ENCODE assay signal across 18 cellular contexts in the genomic region with DNA sequence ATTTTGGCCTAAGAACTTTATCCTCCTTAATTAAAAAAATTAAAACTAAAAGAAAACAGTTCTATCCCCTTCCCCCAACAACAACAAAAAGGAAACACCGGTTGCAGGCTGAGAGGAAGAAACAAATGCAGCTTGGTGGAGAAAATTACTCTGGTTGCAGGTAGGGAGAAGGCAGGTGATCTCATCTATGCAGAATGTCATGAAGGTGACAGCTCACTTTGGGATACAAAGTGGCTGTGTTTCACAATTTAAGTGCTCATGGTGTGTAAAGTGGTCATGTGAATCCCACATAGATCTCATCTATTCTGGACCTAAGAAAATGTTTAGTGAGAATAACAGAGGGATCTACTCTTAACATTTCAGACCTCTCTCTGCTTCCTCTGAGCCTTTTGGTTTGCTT.
"Had no signal": no experiment of that assay in that cellular context is flagged by ENCODE, and none has a peak within 500 bp of the region (broad histone marks: within the 10 kb centered on the region; RNA-seq: fewer than 3 reads in every experiment).

No MANE protein-coding gene starts in this region.

- H3K9me3 ChIP-seq: heart left ventricle, suprapubic skin, upper lobe of left lung had no signal

- ATAC-seq: heart left ventricle; right cardiac atrium; stimulated activated naive CD8-positive, alpha-beta T cell treated with anti-CD3 and anti-CD28 coated beads, Interleukin-15, Interleukin-2, amounts not matched to agents 100 U/mL and 50 U/mL, for 24 hours had no signal

- FAIRE-seq: frontal cortex had no signal

- H3K36me3 ChIP-seq: brain microvascular endothelial cell, heart left ventricle, suprapubic skin, upper lobe of left lung had no signal

- H3K27me3 Mint-ChIP-seq: progenitor cell of endocrine pancreas had no signal

- H3K27me3 ChIP-seq: brain microvascular endothelial cell, heart left ventricle, suprapubic skin, upper lobe of left lung had no signal

- H3K4me3 ChIP-seq: heart left ventricle, suprapubic skin, upper lobe of left lung had no signal

- H3K27ac Mint-ChIP-seq: progenitor cell of endocrine pancreas had no signal

- H3K4me1 ChIP-seq: heart left ventricle, suprapubic skin, upper lobe of left lung had no signal

- DNase-seq: activated CD4-positive, CD25-positive, alpha-beta regulatory T cell treated with anti-CD3 and anti-CD28 coated beads, Interleukin-2, amount 50 U/mL, for 72 hours; activated naive CD4-positive, alpha-beta T cell treated with Interleukin-2 at 50 U/mL for 16 hours; activated T-cell treated with anti-CD3 and anti-CD28 coated beads for 4 hours; anterior cingulate cortex; brain microvascular endothelial cell; cortex of kidney; effector CD4-positive, alpha-beta T cell; heart left ventricle; kidney glomerular epithelial cell; midbrain; right cardiac atrium; stimulated activated naive CD8-positive, alpha-beta T cell treated with anti-CD3 and anti-CD28 coated beads, Interleukin-15, Interleukin-2, amounts not matched to agents 100 U/mL and 50 U/mL, for 24 hours; T-helper 1 cell; T1000; upper lobe of left lung had no signal

- H3K27ac ChIP-seq: brain microvascular endothelial cell, heart left ventricle, suprapubic skin, upper lobe of left lung had no signal
